In the genomic region with DNA sequence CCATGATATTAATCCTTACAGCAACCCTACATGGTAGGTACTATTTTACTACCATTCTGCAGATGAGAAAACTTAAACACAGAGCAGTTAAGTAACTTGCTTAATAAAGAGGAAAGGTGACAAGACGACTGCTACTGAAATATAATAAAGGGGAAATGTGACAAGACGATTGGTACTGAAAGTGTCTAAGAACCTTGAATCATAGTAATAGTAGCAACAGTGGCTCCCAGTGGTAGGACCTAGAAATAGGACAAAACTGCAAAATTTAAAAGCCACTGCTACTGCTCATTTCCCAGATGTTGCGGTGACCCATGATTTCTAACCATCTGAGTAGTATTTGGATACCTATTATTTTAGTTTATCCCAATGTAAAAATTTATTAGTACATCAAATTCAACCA, we compare ENCODE assay signal across 8 cellular contexts.
DNase-seq lines count a peak whose midpoint lies in the region; ATAC-seq, FAIRE-seq and TF ChIP-seq lines count a peak whose summit lies in the region.

No MANE protein-coding gene starts in this region.

- peaks cover 0 to 3% of the 10 kb centered on the region in 2 donors for H3K9me3 Mint-ChIP-seq in stimulated activated naive B cell treated with anti-CD40 and anti-IgM and Interleukin-4, amounts not matched to agents 10 μg/mL and 1 μg/mL and 100 μg/mL, for 72 hours

- H3K4me3 ChIP-seq in AG09309 (ENCODE audit: control insufficient read depth, low read depth, low read length) (no peak overlapping the region), GM12878 (no peak overlapping the region), body of pancreas (no peak overlapping the region), lower lobe of right lung (no peak overlapping the region)

- H3K4me3 Mint-ChIP-seq in stimulated activated naive B cell treated with anti-CD40 and anti-IgM and Interleukin-4, amounts not matched to agents 10 μg/mL and 1 μg/mL and 100 μg/mL, for 72 hours, result no peak overlapping the region

- TF ChIP-seq EP300 in GM12878 (IDR thresholded peaks at IDR 0.05; ENCODE audit: borderline replicate concordance in 1 of 2, control insufficient read depth in 1 of 2, low read depth in 2 of 2, low read length in 2 of 2), result no peak

- 33% methylated on average over 3 of the region's 3 CpGs for WGBS in GM12878 (ENCODE audit: insufficient coverage, insufficient replicate concordance, low lambda C conversion rate, missing lambda C conversion rate)
- WGBS in body of pancreas, 2 donors, result 14 to 24% methylated on average over 3 of the region's 3 CpGs

- intact Hi-C loops in GM12878 (cut with micrococcal nuclease; ENCODE audit: unreplicated experiment) (loop anchor here (1.0 kb wide), 2 partner anchors 211 to 346 kb away; no protein-coding TSS in a partner anchor), body of pancreas (cut with DNase I) (no loop called here), lower lobe of right lung (cut with DNase I) (no loop called here)

- H3K4me2 ChIP-seq in GM12878 (ENCODE audit: control insufficient read depth, insufficient read depth), result no peak overlapping the region

- H3K79me2 ChIP-seq in GM12878 (ENCODE audit: control insufficient read depth, insufficient read depth, low read length), result no peaks in the 10 kb centered on the region

- H3K36me3 Mint-ChIP-seq in stimulated activated naive B cell treated with anti-CD40 and anti-IgM and Interleukin-4, amounts not matched to agents 10 μg/mL and 1 μg/mL and 100 μg/mL, for 72 hours, result no peaks in the 10 kb centered on the region

- ATAC-seq in GM19324 (IDR thresholded peaks at IDR 0.05; ENCODE audit: low FRiP score, unreplicated experiment) (peak; percentile 63), HG03354 (IDR thresholded peaks at IDR 0.05; ENCODE audit: poor library complexity, severe bottlenecking, unreplicated experiment) (peak; percentile 85), GM12878 (peak; percentile 83), body of pancreas (no peak), lower lobe of right lung (no peak)
- ATAC-seq in stimulated activated naive B cell treated with anti-CD40 and anti-IgM and Interleukin-4, amounts not matched to agents 10 μg/mL and 1 μg/mL and 100 μg/mL, for 72 hours (replicated peaks), result no peak

- no peak for TF ChIP-seq POLR2A in GM12878 (IDR thresholded peaks at IDR 0.05; ENCODE audit: low read depth, low read length)
- no peak for TF ChIP-seq POLR2A in body of pancreas (IDR thresholded peaks at IDR 0.05)

- no peak overlapping the region for H2AFZ ChIP-seq in GM12878 (ENCODE audit: control insufficient read depth, low read depth, low read length)

- no peaks in the 10 kb centered on the region for H4K20me1 ChIP-seq in GM12878 (ENCODE audit: control insufficient read depth, insufficient read depth)

- peaks cover 0 to 4% of the 10 kb centered on the region in 2 donors for H3K27me3 Mint-ChIP-seq in stimulated activated naive B cell treated with anti-CD40 and anti-IgM and Interleukin-4, amounts not matched to agents 10 μg/mL and 1 μg/mL and 100 μg/mL, for 72 hours

- H3K27ac ChIP-seq in GM12878 (ENCODE audit: control insufficient read depth, insufficient read depth) (no peak overlapping the region), body of pancreas (no peak overlapping the region), lower lobe of right lung (no peak overlapping the region)

- H3K27ac Mint-ChIP-seq in stimulated activated naive B cell treated with anti-CD40 and anti-IgM and Interleukin-4, amounts not matched to agents 10 μg/mL and 1 μg/mL and 100 μg/mL, for 72 hours, result no peak overlapping the region

- in situ Hi-C loops in GM12878 (cut with MboI), result no loop called here

- peak; percentile 21 for TF ChIP-seq CTCF in AG09309 (IDR thresholded peaks at IDR 0.05; ENCODE audit: control insufficient read depth, insufficient read depth, low read depth, low read length, missing control alignments)
- peak; percentile 29 to 44 (median 39); a peak in 4 of 6 replicates for TF ChIP-seq CTCF in GM12878 (IDR thresholded peaks at IDR 0.05 in 2 of 3, conservative IDR thresholded peaks at IDR 0.05 in 1 of 3; ENCODE audit: control insufficient read depth in 2 of 3, extremely low read depth in 1 of 3, insufficient read depth in 1 of 3, low read depth in 3 of 3, low read length in 3 of 3)
- TF ChIP-seq CTCF in body of pancreas (IDR thresholded peaks at IDR 0.05), result peak in 2 of 7 experiments; percentile 4 to 11
- no peak for TF ChIP-seq CTCF in lower lobe of right lung (IDR thresholded peaks at IDR 0.05)

- POLR2A ChIA-PET in GM12878 (lab: Charles Lee), result no interaction called here

- H3K36me3 ChIP-seq in GM12878 (ENCODE audit: control insufficient read depth in 2 of 2, insufficient read depth in 2 of 2, low read length in 1 of 2) (no peaks in the 10 kb centered on the region), body of pancreas (replicated peaks in 1 of 2; ENCODE audit: insufficient read depth in 1 of 2, low read depth in 2 of 2) (no peaks in the 10 kb centered on the region), lower lobe of right lung (no peaks in the 10 kb centered on the region)

- FAIRE-seq in GM12878 (lab: Jason Lieb, UNC), result no peak

- H3K9ac ChIP-seq in GM12878 (ENCODE audit: control insufficient read depth, insufficient read depth, low read length), result no peak overlapping the region

- H3K27me3 ChIP-seq in GM12878 (replicated peaks in 1 of 2; ENCODE audit: control insufficient read depth in 2 of 2, insufficient read depth in 2 of 2, low read length in 1 of 2) (no peaks in the 10 kb centered on the region), body of pancreas (no peaks in the 10 kb centered on the region), lower lobe of right lung (ENCODE audit: low read depth) (no peaks in the 10 kb centered on the region)

- no peaks in the 10 kb centered on the region for H3K4me1 Mint-ChIP-seq in stimulated activated naive B cell treated with anti-CD40 and anti-IgM and Interleukin-4, amounts not matched to agents 10 μg/mL and 1 μg/mL and 100 μg/mL, for 72 hours

- no peaks in the 10 kb centered on the region; the same call in 1 of the 2 replicates for H3K4me1 ChIP-seq in GM12878 (ENCODE audit: control insufficient read depth, insufficient read depth, low read length)
- no peaks in the 10 kb centered on the region for H3K4me1 ChIP-seq in body of pancreas
- H3K4me1 ChIP-seq in lower lobe of right lung, result no peaks in the 10 kb centered on the region

- RAD21 ChIA-PET in GM12878 (lab: Charles Lee; ENCODE audit: unreplicated experiment), result no interaction called here

- peak; percentile 52 for TF ChIP-seq RAD21 in GM12878 (IDR thresholded peaks at IDR 0.05; ENCODE audit: insufficient read depth, low read depth, low read length)

- no TSS peak for BruUV-seq in GM12878 (replicated peaks; lab: Mats Ljungman, UMichigan)

- CTCF ChIA-PET in GM12878 (lab: Yijun Ruan, JAX), result no interaction called here

- DNase-seq in AG09309 (ENCODE audit: low read depth) (no peak), GM12878 (ENCODE audit: low read depth, low spot score) (no peak), body of pancreas (no peak), lower lobe of right lung (no peak)
- no peak for DNase-seq in stimulated activated naive B cell treated with anti-CD40 and anti-IgM and Interleukin-4, amounts not matched to agents 10 μg/mL and 1 μg/mL and 100 μg/mL, for 72 hours
- no peak for DNase-seq in stimulated activated naive CD4-positive, alpha-beta T cell treated with Interleukin-2 at 50 U/mL for 16 hours (lab: John Stamatoyannopoulos, UW)

- SMC1A ChIA-PET in GM12878 (lab: Charles Lee; ENCODE audit: uncharacterized antibody, unreplicated experiment), result no interaction called here

- H3K9me3 ChIP-seq in GM12878 (replicated peaks; ENCODE audit: control insufficient read depth, insufficient read depth, low read length) (no peaks in the 10 kb centered on the region), body of pancreas (no peaks in the 10 kb centered on the region), lower lobe of right lung (no peaks in the 10 kb centered on the region)

TF ChIP-seq in GM12878, 131 proteins besides CTCF, POLR2A, EP300 and RAD21 (continues in another document):
- TF ChIP-seq SPI1 (IDR thresholded peaks at IDR 0.05; ENCODE audit: borderline replicate concordance, insufficient read depth, low read depth, low read length) (peak; percentile 21; the same call in 1 of the 2 replicates), EGR1 (IDR thresholded peaks at IDR 0.05; ENCODE audit: borderline replicate concordance in 1 of 2, low read depth in 2 of 2, low read length in 2 of 2) (no peak), SMC3 (IDR thresholded peaks at IDR 0.05; ENCODE audit: borderline replicate concordance, low read length) (peak; percentile 12; the same call in 1 of the 2 replicates), KDM1A (IDR thresholded peaks at IDR 0.05; ENCODE audit: borderline replicate concordance) (no peak), EED (IDR thresholded peaks at IDR 0.05; ENCODE audit: low read depth) (no peak), RB1 (IDR thresholded peaks at IDR 0.05; ENCODE audit: borderline replicate concordance) (no peak)
- TF ChIP-seq, protein P1, sequence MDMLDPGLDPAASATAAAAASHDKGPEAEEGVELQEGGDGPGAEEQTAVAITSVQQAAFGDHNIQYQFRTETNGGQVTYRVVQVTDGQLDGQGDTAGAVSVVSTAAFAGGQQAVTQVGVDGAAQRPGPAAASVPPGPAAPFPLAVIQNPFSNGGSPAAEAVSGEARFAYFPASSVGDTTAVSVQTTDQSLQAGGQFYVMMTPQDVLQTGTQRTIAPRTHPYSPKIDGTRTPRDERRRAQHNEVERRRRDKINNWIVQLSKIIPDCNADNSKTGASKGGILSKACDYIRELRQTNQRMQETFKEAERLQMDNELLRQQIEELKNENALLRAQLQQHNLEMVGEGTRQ (IDR thresholded peaks at IDR 0.05; ENCODE audit: borderline replicate concordance, low read depth, low read length), result no peak
- TF ChIP-seq, protein P2, sequence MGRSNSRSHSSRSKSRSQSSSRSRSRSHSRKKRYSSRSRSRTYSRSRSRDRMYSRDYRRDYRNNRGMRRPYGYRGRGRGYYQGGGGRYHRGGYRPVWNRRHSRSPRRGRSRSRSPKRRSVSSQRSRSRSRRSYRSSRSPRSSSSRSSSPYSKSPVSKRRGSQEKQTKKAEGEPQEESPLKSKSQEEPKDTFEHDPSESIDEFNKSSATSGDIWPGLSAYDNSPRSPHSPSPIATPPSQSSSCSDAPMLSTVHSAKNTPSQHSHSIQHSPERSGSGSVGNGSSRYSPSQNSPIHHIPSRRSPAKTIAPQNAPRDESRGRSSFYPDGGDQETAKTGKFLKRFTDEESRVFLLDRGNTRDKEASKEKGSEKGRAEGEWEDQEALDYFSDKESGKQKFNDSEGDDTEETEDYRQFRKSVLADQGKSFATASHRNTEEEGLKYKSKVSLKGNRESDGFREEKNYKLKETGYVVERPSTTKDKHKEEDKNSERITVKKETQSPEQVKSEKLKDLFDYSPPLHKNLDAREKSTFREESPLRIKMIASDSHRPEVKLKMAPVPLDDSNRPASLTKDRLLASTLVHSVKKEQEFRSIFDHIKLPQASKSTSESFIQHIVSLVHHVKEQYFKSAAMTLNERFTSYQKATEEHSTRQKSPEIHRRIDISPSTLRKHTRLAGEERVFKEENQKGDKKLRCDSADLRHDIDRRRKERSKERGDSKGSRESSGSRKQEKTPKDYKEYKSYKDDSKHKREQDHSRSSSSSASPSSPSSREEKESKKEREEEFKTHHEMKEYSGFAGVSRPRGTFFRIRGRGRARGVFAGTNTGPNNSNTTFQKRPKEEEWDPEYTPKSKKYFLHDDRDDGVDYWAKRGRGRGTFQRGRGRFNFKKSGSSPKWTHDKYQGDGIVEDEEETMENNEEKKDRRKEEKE (IDR thresholded peaks at IDR 0.05), result no peak

Comparison
In these comparisons a context has a peak if more than half of its experiments do, and no peak if none do; other contexts are left out.
1. ATAC-seq: peak in GM19324 (single experiment), HG03354 (single experiment) and GM12878 (single experiment); none in stimulated activated naive B cell treated with anti-CD40 and anti-IgM and Interleukin-4, amounts not matched to agents 10 μg/mL and 1 μg/mL and 100 μg/mL, for 72 hours (0 of 2), body of pancreas (single experiment) and lower lobe of right lung (0 of 2).